In genomic region chr11:87352759-87353707, GRCh38 we compare ENCODE assay signal across 8 cellular contexts.
DNase-seq lines count a peak whose midpoint lies in the region; ATAC-seq and TF ChIP-seq lines count a peak whose summit lies in the region.

No MANE protein-coding gene starts in this region.

- peaks cover 11% of the 10 kb centered on the region for H3K4me1 ChIP-seq in Caco-2

- POLR2A ChIA-PET in Caco-2 (lab: Charles Lee) = no interaction called here

- H3K4me3 Mint-ChIP-seq in Caco-2 (ENCODE audit: unreplicated experiment) = no peak overlapping the region
- H3K4me3 Mint-ChIP-seq in naive B cell = peak overlapping the region in 1 of 8 donors; percentile 29

- H3K27ac Mint-ChIP-seq in Caco-2 (ENCODE audit: unreplicated experiment) (no peak overlapping the region), naive B cell (peak overlapping the region in 1 of 6 donors; percentile 49)

- ATAC-seq in GM19463 (IDR thresholded peaks at IDR 0.05; ENCODE audit: unreplicated experiment) (peak; percentile 97), HG03558 (IDR thresholded peaks at IDR 0.05; ENCODE audit: extremely low read depth, unreplicated experiment) (peak; percentile 94), naive B cell (ENCODE audit: low read depth in 2 of 2) (peak; percentile 80 to 86)

- no peaks in the 10 kb centered on the region for H3K27me3 ChIP-seq in Caco-2 (replicated peaks; ENCODE audit: control insufficient read depth, insufficient read depth, low read length)

- H3K9me3 Mint-ChIP-seq in Caco-2 (ENCODE audit: unreplicated experiment) (no peaks in the 10 kb centered on the region), naive B cell (no peaks in the 10 kb centered on the region)

- H3K4me1 Mint-ChIP-seq in Caco-2 (ENCODE audit: low read depth, unreplicated experiment) (peaks cover 2% of the 10 kb centered on the region), naive B cell (peaks cover 3 to 10% (median 7%) of the 10 kb centered on the region in 3 donors)

- H3K27me3 Mint-ChIP-seq in Caco-2 (ENCODE audit: insufficient read depth, unreplicated experiment) (no peaks in the 10 kb centered on the region), naive B cell (peaks cover 0 to 16% (median 13%) of the 10 kb centered on the region in 3 donors)

- DNase-seq in Caco-2 = peak; percentile 87 to 96
- DNase-seq in NOMO-1 treated with DMSO at 0.1 percent for 48 hours (lab: John Stamatoyannopoulos, UW; ENCODE audit: unreplicated experiment) = peak; percentile 54
- peak; percentile 38 for DNase-seq in activated CD8-positive, alpha-beta memory T cell treated with anti-CD3 and anti-CD28 coated beads, Interleukin-2, amount 50 U/mL, for 1 hour (ENCODE audit: extremely low read depth)
- DNase-seq in epithelial cell of esophagus (ENCODE audit: low read depth) = peak; percentile 89
- peak; percentile 55 for DNase-seq in naive B cell
- peak; percentile 66 to 68 for DNase-seq in stimulated activated CD8-positive, alpha-beta memory T cell treated with anti-CD3 and anti-CD28 coated beads, Interleukin-7, amount 100 ng/mL, for 48 hours (ENCODE audit: extremely low read depth in 1 of 2, low read depth in 1 of 2)

- intact Hi-C loops in Caco-2 (cut with micrococcal nuclease; ENCODE audit: unreplicated experiment) = loop anchor here (1.0 to 10.0 kb wide), 8 partner anchors 68 to 1534 kb away; no protein-coding TSS in a partner anchor

- no peak overlapping the region for H3K4me3 ChIP-seq in Caco-2 (ENCODE audit: low read depth, low read length)
- no peak overlapping the region for H3K4me3 ChIP-seq in epithelial cell of esophagus (ENCODE audit: low read length)

- BruUV-seq in Caco-2 (replicated peaks; lab: Mats Ljungman, UMichigan) = no TSS peak

- H3K9me3 ChIP-seq in Caco-2 = no peaks in the 10 kb centered on the region

- TF ChIP-seq CTCF in Caco-2 (IDR thresholded peaks at IDR 0.05; ENCODE audit: insufficient read depth in 1 of 2, low read depth in 1 of 2, low read length in 1 of 2, severe bottlenecking in 1 of 2, unreplicated experiment in 1 of 2) (peak; percentile 99 to 100), epithelial cell of esophagus (IDR thresholded peaks at IDR 0.05; ENCODE audit: insufficient read depth, low read depth, low read length, missing control alignments) (peak; percentile 97)

- no peaks in the 10 kb centered on the region for H3K36me3 ChIP-seq in Caco-2 (ENCODE audit: control insufficient read depth, insufficient read depth, low read length)

- no peaks in the 10 kb centered on the region for H3K36me3 Mint-ChIP-seq in Caco-2 (ENCODE audit: insufficient read depth, unreplicated experiment)
- H3K36me3 Mint-ChIP-seq in naive B cell = no peaks in the 10 kb centered on the region

- CTCF ChIA-PET in Caco-2 (lab: Charles Lee) = interaction anchor here (0.8 to 4.3 kb wide), 4 partner anchors 68 to 857 kb away, joined by 4 to 31 read pairs (median 7); no protein-coding TSS in a partner anchor

Comparison
In these comparisons a context has a peak if more than half of its experiments do, and no peak if none do; other contexts are left out.
1. DNase-seq: peak in every context shown above with its lines; median percentile 92 in Caco-2; 89 in epithelial cell of esophagus; 67 in stimulated activated CD8-positive, alpha-beta memory T cell treated with anti-CD3 and anti-CD28 coated beads, Interleukin-7, amount 100 ng/mL, for 48 hours; 55 in naive B cell; 54 in NOMO-1 treated with DMSO at 0.1 percent for 48 hours; 38 in activated CD8-positive, alpha-beta memory T cell treated with anti-CD3 and anti-CD28 coated beads, Interleukin-2, amount 50 U/mL, for 1 hour.